Comparison of ENCODE assay signal across 8 cellular contexts in genomic region chr17:18857864-18858566, GRCh38. TPM values are rescaled to one million over a fixed set of nuclear protein-coding genes. Genes with fewer than 3 reads are reported as not detected.
A peak's percentile ranks its signal among the peaks of the same experiment; 100 is the strongest.
DNase-seq lines count a peak whose midpoint lies in the region; ATAC-seq and TF ChIP-seq lines count a peak whose summit lies in the region.

TSS of gene PRPSAP2 (plus strand) at chr17:18858131. CDS start at chr17:18865834, 7,703 bp downstream.

- POLR2A ChIA-PET in activated CD4-positive, alpha-beta T cell treated with anti-CD3 and anti-CD28 coated beads for 36 hours (lab: Charles Lee) = interaction anchor here (1.0 kb wide), 1 partner anchor 10 kb away, joined by 4 read pairs; no protein-coding TSS in a partner anchor

- CTCF ChIA-PET in activated CD4-positive, alpha-beta T cell treated with anti-CD3 and anti-CD28 coated beads for 36 hours (lab: Charles Lee) = interaction anchor here (0.6 to 1.8 kb wide), 5 partner anchors 40 to 233 kb away, joined by 3 to 5 read pairs (median 3); no protein-coding TSS in a partner anchor

- no peaks in the 10 kb centered on the region for H3K36me3 Mint-ChIP-seq in activated CD4-positive, alpha-beta T cell treated with anti-CD3 and anti-CD28 coated beads for 36 hours (ENCODE audit: low read depth)

- H3K27me3 ChIP-seq in kidney epithelial cell (ENCODE audit: control insufficient read depth, insufficient read depth, low read length) = no peaks in the 10 kb centered on the region

- DNase-seq in AG08396 (ENCODE audit: low spot score) (peak; percentile 99), NCI-H524 treated with DMSO at 0.1 percent for 48 hours (lab: John Stamatoyannopoulos, UW) (peak; percentile 25), cerebellum (ENCODE audit: low spot score) (peak; percentile 100), kidney epithelial cell (ENCODE audit: low read depth) (peak; percentile 76)
- peak; percentile 97 for DNase-seq in activated CD4-positive, alpha-beta T cell treated with anti-CD3 and anti-CD28 coated beads for 36 hours
- DNase-seq in stimulated activated CD4-positive, alpha-beta T cell treated with anti-CD3 and anti-CD28 coated beads, Interleukin-15, amount 100 ng/mL, for 1 hour (ENCODE audit: low read depth in 1 of 2, low spot score in 1 of 2) = peak; percentile 88 to 90

- H3K4me3 ChIP-seq in kidney epithelial cell (ENCODE audit: low read depth, low read length) = peak within 1 kb of the TSS; percentile 77

- ATAC-seq in HG03460 (IDR thresholded peaks at IDR 0.05; ENCODE audit: unreplicated experiment) = peak; percentile 45
- peak; percentile 55 for ATAC-seq in activated CD4-positive, alpha-beta T cell treated with anti-CD3 and anti-CD28 coated beads for 36 hours

- no peaks in the 10 kb centered on the region for H3K27me3 Mint-ChIP-seq in activated CD4-positive, alpha-beta T cell treated with anti-CD3 and anti-CD28 coated beads for 36 hours

- H3K36me3 ChIP-seq in kidney epithelial cell (ENCODE audit: control insufficient read depth, insufficient read depth, low read length) = no peaks in the 10 kb centered on the region

- TF ChIP-seq CTCF in kidney epithelial cell (IDR thresholded peaks at IDR 0.05; ENCODE audit: insufficient read depth, low read length, poor library complexity, severe bottlenecking) = no peak

- intact Hi-C loops in activated CD4-positive, alpha-beta T cell treated with anti-CD3 and anti-CD28 coated beads for 36 hours (cut with DNase I, micrococcal nuclease) = loop anchor here in 1 of 2 experiments (2.0 to 5.0 kb wide), 4 partner anchors 77 to 675 kb away; partner anchors contain the start of genes ALKBH5, MAPK7 and TVP23B

- peak within 1 kb of the TSS; percentile 92 for H3K4me3 Mint-ChIP-seq in activated CD4-positive, alpha-beta T cell treated with anti-CD3 and anti-CD28 coated beads for 36 hours

- peak within 1 kb of the TSS; percentile 94 for H3K27ac Mint-ChIP-seq in activated CD4-positive, alpha-beta T cell treated with anti-CD3 and anti-CD28 coated beads for 36 hours

- H3K4me1 Mint-ChIP-seq in activated CD4-positive, alpha-beta T cell treated with anti-CD3 and anti-CD28 coated beads for 36 hours = peaks cover 60% of the 10 kb centered on the region

- peak; percentile 67 for TF ChIP-seq POLR2A in GM19193 (IDR thresholded peaks at IDR 0.05; ENCODE audit: extremely low read depth, insufficient read depth, insufficient read length)

- H3K9me3 Mint-ChIP-seq in activated CD4-positive, alpha-beta T cell treated with anti-CD3 and anti-CD28 coated beads for 36 hours (ENCODE audit: low read depth) = no peaks in the 10 kb centered on the region

RNA-seq across cellular contexts. Expression of gene PRPSAP2, which starts in this region (rescaled TPM):
- total RNA-seq in activated CD4-positive, alpha-beta T cell treated with anti-CD3 and anti-CD28 coated beads for 36 hours = 10 to 100 TPM; 44.6 to 56.6 TPM
- total RNA-seq in cerebellum (77.3 TPM), kidney epithelial cell (33.2 and 43.0 TPM in 2 replicates)

Comparison
In these comparisons a context has a peak if more than half of its experiments do, and no peak if none do; other contexts are left out.
1. Peak in every context shown above with its lines: DNase-seq, ATAC-seq and H3K4me3 ChIP-seq.
2. DNase-seq: peak in every context shown above with its lines; median percentile 100 in cerebellum; 99 in AG08396; 97 in activated CD4-positive, alpha-beta T cell treated with anti-CD3 and anti-CD28 coated beads for 36 hours; 89 in stimulated activated CD4-positive, alpha-beta T cell treated with anti-CD3 and anti-CD28 coated beads, Interleukin-15, amount 100 ng/mL, for 1 hour; 76 in kidney epithelial cell; 25 in NCI-H524 treated with DMSO at 0.1 percent for 48 hours.